ENCODE assay signal across 17 cellular contexts in genomic region chr7:77479536-77480088, GRCh38. TPM values are rescaled to one million over a fixed set of nuclear protein-coding genes. Genes with fewer than 3 reads are reported as not detected.
DNase-seq lines count a peak whose midpoint lies in the region; ATAC-seq and TF ChIP-seq lines count a peak whose summit lies in the region.
"Had no signal": no experiment of that assay in that cellular context is flagged by ENCODE, and none has a peak within 500 bp of the region (broad histone marks: within the 10 kb centered on the region; RNA-seq: fewer than 3 reads in every experiment).

No MANE protein-coding gene starts in this region.

- no peaks in the 10 kb centered on the region for H3K27me3 ChIP-seq in thyroid gland
- no peaks in the 10 kb centered on the region for H3K27me3 ChIP-seq in gastroesophageal sphincter
- no peaks in the 10 kb centered on the region for H3K27me3 ChIP-seq in CD8-positive, alpha-beta T cell (ENCODE audit: insufficient read depth, low read length)
- H3K27me3 ChIP-seq: Peyer's patch, sigmoid colon had no signal

- no peaks in the 10 kb centered on the region for H3K9me3 ChIP-seq in thyroid gland
- no peaks in the 10 kb centered on the region for H3K9me3 ChIP-seq in gastroesophageal sphincter
- H3K9me3 ChIP-seq in CD8-positive, alpha-beta T cell (ENCODE audit: low read length) = no peaks in the 10 kb centered on the region
- H3K9me3 ChIP-seq: Peyer's patch, sigmoid colon had no signal

- no peaks in the 10 kb centered on the region for H3K9me3 Mint-ChIP-seq in nephron progenitor cell
- H3K9me3 Mint-ChIP-seq in CD8-positive, alpha-beta T cell = no peaks in the 10 kb centered on the region
- H3K9me3 Mint-ChIP-seq: naive B cell had no signal

- intact Hi-C loops in thyroid gland (cut with DNase I) = no loop called here
- intact Hi-C loops in CD8-positive, alpha-beta T cell (cut with DNase I, micrococcal nuclease) = no loop called here

- peak overlapping the region; percentile 84 for H3K27ac ChIP-seq in epithelial cell of prostate
- no peak overlapping the region for H3K27ac ChIP-seq in thyroid gland
- H3K27ac ChIP-seq in gastroesophageal sphincter = no peak overlapping the region
- H3K27ac ChIP-seq in CD8-positive, alpha-beta T cell (ENCODE audit: low read depth, low read length) = no peak overlapping the region
- H3K27ac ChIP-seq: Peyer's patch, sigmoid colon had no signal

- H3K27me3 Mint-ChIP-seq in nephron progenitor cell (ENCODE audit: low read depth, poor library complexity) = no peaks in the 10 kb centered on the region
- H3K27me3 Mint-ChIP-seq in CD8-positive, alpha-beta T cell (ENCODE audit: low read depth) = no peaks in the 10 kb centered on the region

- no peak overlapping the region for H3K4me3 Mint-ChIP-seq in nephron progenitor cell
- H3K4me3 Mint-ChIP-seq in CD8-positive, alpha-beta T cell = no peak overlapping the region
- H3K4me3 Mint-ChIP-seq: naive B cell had no signal

- H3K4me1 ChIP-seq in thyroid gland = no peaks in the 10 kb centered on the region
- H3K4me1 ChIP-seq in gastroesophageal sphincter = no peaks in the 10 kb centered on the region
- peaks cover 9% of the 10 kb centered on the region for H3K4me1 ChIP-seq in CD8-positive, alpha-beta T cell (ENCODE audit: insufficient read depth, low read length)

- TF ChIP-seq EP300 in gastroesophageal sphincter (IDR thresholded peaks at IDR 0.05) = no peak

- TF ChIP-seq CTCF in nephron progenitor cell (IDR thresholded peaks at IDR 0.05) (no peak), thyroid gland (IDR thresholded peaks at IDR 0.05) (no peak), gastroesophageal sphincter (IDR thresholded peaks at IDR 0.05) (no peak)
- no peak for TF ChIP-seq CTCF in CD8-positive, alpha-beta T cell (IDR thresholded peaks at IDR 0.05)

- CTCF ChIA-PET in CD8-positive, alpha-beta T cell (lab: Charles Lee) = no interaction called here

- DNase-seq in EH (ENCODE audit: low read depth) (peak; percentile 17), NCI-H2196 (lab: John Stamatoyannopoulos, UW; ENCODE audit: unreplicated experiment) (peak; percentile 63), epithelial cell of prostate (ENCODE audit: low read depth, low spot score) (peak; percentile 44), nephron progenitor cell (no peak), thyroid gland (no peak), NCI-H2107 treated with DMSO at 0.1 percent for 48 hours (lab: John Stamatoyannopoulos, UW; ENCODE audit: unreplicated experiment) (no peak)
- DNase-seq in CD8-positive, alpha-beta T cell = no peak
- DNase-seq: activated naive CD4-positive, alpha-beta T cell treated with anti-CD3 and anti-CD28 coated beads, Interleukin-2, amount 50 U/mL, for 16 hours; C1 segment of cervical spinal cord; GDM1; KG1; naive B cell; NCI-H2107; Peyer's patch; sigmoid colon; T1000 had no signal

- H3K4me1 Mint-ChIP-seq in nephron progenitor cell = no peaks in the 10 kb centered on the region
- H3K4me1 Mint-ChIP-seq in CD8-positive, alpha-beta T cell (ENCODE audit: low read depth) = peaks cover 10% of the 10 kb centered on the region

- no peaks in the 10 kb centered on the region for H3K36me3 Mint-ChIP-seq in nephron progenitor cell (ENCODE audit: low read depth)
- no peaks in the 10 kb centered on the region for H3K36me3 Mint-ChIP-seq in CD8-positive, alpha-beta T cell
- H3K36me3 Mint-ChIP-seq: naive B cell had no signal

- H3K4me3 ChIP-seq in thyroid gland (replicated peaks in 1 of 3) (no peak overlapping the region), gastroesophageal sphincter (no peak overlapping the region)
- no peak overlapping the region for H3K4me3 ChIP-seq in CD8-positive, alpha-beta T cell (ENCODE audit: low read depth, low read length)
- H3K4me3 ChIP-seq: Peyer's patch, sigmoid colon had no signal

- POLR2A ChIA-PET in CD8-positive, alpha-beta T cell (lab: Charles Lee) = no interaction called here

- TF ChIP-seq POLR2A in thyroid gland (IDR thresholded peaks at IDR 0.05) (no peak), gastroesophageal sphincter (IDR thresholded peaks at IDR 0.05) (no peak)

- H3K36me3 ChIP-seq in thyroid gland = no peaks in the 10 kb centered on the region
- no peaks in the 10 kb centered on the region for H3K36me3 ChIP-seq in gastroesophageal sphincter
- H3K36me3 ChIP-seq in CD8-positive, alpha-beta T cell (ENCODE audit: insufficient read depth, low read length) = no peaks in the 10 kb centered on the region
- H3K36me3 ChIP-seq: Peyer's patch, sigmoid colon had no signal

- H3K27ac Mint-ChIP-seq in nephron progenitor cell = peak overlapping the region; percentile 34
- no peak overlapping the region for H3K27ac Mint-ChIP-seq in CD8-positive, alpha-beta T cell
- H3K27ac Mint-ChIP-seq: naive B cell had no signal

- ATAC-seq in gastroesophageal sphincter = no peak
- no peak for ATAC-seq in CD8-positive, alpha-beta T cell

- WGBS in thyroid gland, 2 donors = 88 to 94% methylated on average over 3 of the region's 3 CpGs
- 89 to 93% methylated on average over 3 of the region's 3 CpGs for WGBS in gastroesophageal sphincter (ENCODE audit: low coverage in 1 of 2), 2 donors

RNA-seq across cellular contexts. Expression of gene PTPN12, which starts 57.5 kb away (rescaled TPM):
- total RNA-seq in thyroid gland (10 to 100 TPM; 58.5 to 72.6 (median 71.0) TPM), gastroesophageal sphincter (100 to 1,000 TPM in 2 of 4 donors, 10 to 100 TPM in 2; 87.1 to 147 (median 100) TPM)
- 10 to 100 TPM; 14.7 to 16.3 TPM for total RNA-seq in CD8-positive, alpha-beta T cell

Comparison
In these comparisons a context has a peak if more than half of its experiments do, and no peak if none do; other contexts are left out.
1. DNase-seq: peak in EH (single experiment), NCI-H2196 (single experiment) and epithelial cell of prostate (single experiment); none in nephron progenitor cell (single experiment), thyroid gland (0 of 2), NCI-H2107 treated with DMSO at 0.1 percent for 48 hours (single experiment) and CD8-positive, alpha-beta T cell (0 of 7).